ENCODE assay signal across 21 cellular contexts in genomic region chr2:16091576-16092282, GRCh38.
DNase-seq lines count a peak whose midpoint lies in the region; ATAC-seq, FAIRE-seq and TF ChIP-seq lines count a peak whose summit lies in the region.
"Had no signal": no experiment of that assay in that cellular context is flagged by ENCODE, and none has a peak within 500 bp of the region (broad histone marks: within the 10 kb centered on the region; RNA-seq: fewer than 3 reads in every experiment).

No MANE protein-coding gene starts in this region.

- ATAC-seq in A549, result no peak
- no peak for ATAC-seq in GM21786 (IDR thresholded peaks at IDR 0.05; ENCODE audit: unreplicated experiment)
- ATAC-seq in Right ventricle myocardium superior (ENCODE audit: poor library complexity), result no peak
- ATAC-seq: CD8-positive, alpha-beta T cell; GM23338; HCT116 had no signal

- H3K36me3 Mint-ChIP-seq in neural crest cell (ENCODE audit: low read depth) (no peaks in the 10 kb centered on the region), progenitor cell of endocrine pancreas (ENCODE audit: insufficient read depth) (no peaks in the 10 kb centered on the region)
- H3K36me3 Mint-ChIP-seq: CD4-positive, CD25-positive, alpha-beta regulatory T cell; CD8-positive, alpha-beta T cell had no signal

- H3K9me3 Mint-ChIP-seq in neural crest cell, result no peaks in the 10 kb centered on the region
- no peaks in the 10 kb centered on the region for H3K9me3 Mint-ChIP-seq in progenitor cell of endocrine pancreas (ENCODE audit: low read depth)
- H3K9me3 Mint-ChIP-seq: CD4-positive, CD25-positive, alpha-beta regulatory T cell; CD8-positive, alpha-beta T cell; GM23338; H9 had no signal

- 42% methylated on average over 1 of the region's 1 CpG for WGBS in A549 (ENCODE audit: missing lambda C conversion rate)

- TF ChIP-seq EP300 in A549 (IDR thresholded peaks at IDR 0.05), result no peak

- no peak overlapping the region for H3K4me3 ChIP-seq in A549
- H3K4me3 ChIP-seq: BLaER1, GM23338 had no signal

- H3K27ac ChIP-seq in A549, result no peak overlapping the region
- H3K27ac ChIP-seq: BLaER1, C4-2B had no signal

- POLR2A ChIA-PET in A549 (lab: Yijun Ruan, JAX), result no interaction called here

- no peak for DNase-seq in A549 (ENCODE audit: low read depth in 1 of 2, low spot score in 1 of 2)
- peak; percentile 96 to 98 for DNase-seq in NCI-H526 (lab: John Stamatoyannopoulos, UW)
- no peak for DNase-seq in neural crest cell (ENCODE audit: low read depth, low spot score)
- DNase-seq in progenitor cell of endocrine pancreas (ENCODE audit: low spot score, unreplicated experiment), result no peak
- no peak for DNase-seq in GM19238 (ENCODE audit: insufficient read length, low spot score)
- DNase-seq in Right ventricle myocardium superior, result no peak
- DNase-seq: 8988T; Caco-2; CD4-positive, CD25-positive, alpha-beta regulatory T cell; CD8-positive, alpha-beta T cell; DMS153; DND-41; H9 had no signal

- H3K9me3 ChIP-seq in A549, result no peaks in the 10 kb centered on the region
- H3K9me3 ChIP-seq: BLaER1, Caco-2 had no signal

- H3K27ac Mint-ChIP-seq in neural crest cell (ENCODE audit: unreplicated experiment) (peak overlapping the region; percentile 96), progenitor cell of endocrine pancreas (peak overlapping the region; percentile 46)
- H3K27ac Mint-ChIP-seq: CD4-positive, CD25-positive, alpha-beta regulatory T cell; CD8-positive, alpha-beta T cell; GM23338 had no signal

- peak; percentile 68 for FAIRE-seq in A549 (lab: Jason Lieb, UNC)
- FAIRE-seq: G401.6, GM12892, GM19239 had no signal

- TF ChIP-seq RAD21 in A549 (conservative IDR thresholded peaks at IDR 0.05 in 1 of 2, IDR thresholded peaks at IDR 0.05 in 1 of 2), result no peak

- H3K4me3 Mint-ChIP-seq in neural crest cell, result peak overlapping the region; percentile 3
- no peak overlapping the region for H3K4me3 Mint-ChIP-seq in progenitor cell of endocrine pancreas (ENCODE audit: low read depth)
- H3K4me3 Mint-ChIP-seq: CD4-positive, CD25-positive, alpha-beta regulatory T cell; CD8-positive, alpha-beta T cell; GM23338; H9 had no signal

- H3K4me1 Mint-ChIP-seq in neural crest cell (peaks cover 55% of the 10 kb centered on the region), progenitor cell of endocrine pancreas (ENCODE audit: low read depth) (peaks cover 5% of the 10 kb centered on the region)
- H3K4me1 Mint-ChIP-seq: CD4-positive, CD25-positive, alpha-beta regulatory T cell had no signal

- H3K4me1 ChIP-seq in A549, result peaks cover 2% of the 10 kb centered on the region

- H3K27me3 Mint-ChIP-seq in neural crest cell (ENCODE audit: low read depth), result no peaks in the 10 kb centered on the region
- H3K27me3 Mint-ChIP-seq in progenitor cell of endocrine pancreas, result no peaks in the 10 kb centered on the region
- H3K27me3 Mint-ChIP-seq: CD4-positive, CD25-positive, alpha-beta regulatory T cell had no signal

- TF ChIP-seq CTCF in A549 (IDR thresholded peaks at IDR 0.05) (no peak), neural crest cell (conservative IDR thresholded peaks at IDR 0.05) (no peak), progenitor cell of endocrine pancreas (IDR thresholded peaks at IDR 0.05; ENCODE audit: unreplicated experiment) (no peak)

- TF ChIP-seq POLR2A in A549 (IDR thresholded peaks at IDR 0.05; ENCODE audit: low read length), result no peak

- CTCF ChIA-PET in A549 (lab: Yijun Ruan, JAX), result interaction anchor here (0.6 kb wide), 2 partner anchors 8 to 69 kb away, joined by 3 to 6 read pairs; no protein-coding TSS in a partner anchor

- intact Hi-C loops in Right ventricle myocardium superior (cut with DNase I), result no loop called here

- no peak overlapping the region for H3K4me2 ChIP-seq in A549
- H3K4me2 ChIP-seq: BLaER1, GM23338 had no signal

TF ChIP-seq in A549, 52 proteins besides CTCF, POLR2A, EP300 and RAD21:
- TF ChIP-seq CBX8 (IDR thresholded peaks at IDR 0.05), result no peak
- TF ChIP-seq PHF8 (IDR thresholded peaks at IDR 0.05; ENCODE audit: borderline replicate concordance, low read depth), result no peak
- no peak for TF ChIP-seq NR3C1 (IDR thresholded peaks at IDR 0.05)
- TF ChIP-seq JUNB (IDR thresholded peaks at IDR 0.05), result no peak
- no peak for TF ChIP-seq NFE2L2 (conservative IDR thresholded peaks at IDR 0.05; ENCODE audit: low read length)
- TF ChIP-seq HDAC2 (IDR thresholded peaks at IDR 0.05), result no peak
- no peak for TF ChIP-seq TP53 (CRISPR knock-in tag; IDR thresholded peaks at IDR 0.05)
- no peak for TF ChIP-seq HOXB13 (CRISPR knock-in tag; IDR thresholded peaks at IDR 0.05; ENCODE audit: low read depth)
- no peak for TF ChIP-seq HOXB5 (CRISPR knock-in tag; IDR thresholded peaks at IDR 0.05)
- no peak for TF ChIP-seq KDM1A (IDR thresholded peaks at IDR 0.05; ENCODE audit: low read depth)
- no peak for TF ChIP-seq PBX3 (IDR thresholded peaks at IDR 0.05)
- no peak for TF ChIP-seq EHF (CRISPR knock-in tag; IDR thresholded peaks at IDR 0.05)
- no peak for TF ChIP-seq CHD4 (IDR thresholded peaks at IDR 0.05; ENCODE audit: borderline replicate concordance)
- TF ChIP-seq, protein P1, sequence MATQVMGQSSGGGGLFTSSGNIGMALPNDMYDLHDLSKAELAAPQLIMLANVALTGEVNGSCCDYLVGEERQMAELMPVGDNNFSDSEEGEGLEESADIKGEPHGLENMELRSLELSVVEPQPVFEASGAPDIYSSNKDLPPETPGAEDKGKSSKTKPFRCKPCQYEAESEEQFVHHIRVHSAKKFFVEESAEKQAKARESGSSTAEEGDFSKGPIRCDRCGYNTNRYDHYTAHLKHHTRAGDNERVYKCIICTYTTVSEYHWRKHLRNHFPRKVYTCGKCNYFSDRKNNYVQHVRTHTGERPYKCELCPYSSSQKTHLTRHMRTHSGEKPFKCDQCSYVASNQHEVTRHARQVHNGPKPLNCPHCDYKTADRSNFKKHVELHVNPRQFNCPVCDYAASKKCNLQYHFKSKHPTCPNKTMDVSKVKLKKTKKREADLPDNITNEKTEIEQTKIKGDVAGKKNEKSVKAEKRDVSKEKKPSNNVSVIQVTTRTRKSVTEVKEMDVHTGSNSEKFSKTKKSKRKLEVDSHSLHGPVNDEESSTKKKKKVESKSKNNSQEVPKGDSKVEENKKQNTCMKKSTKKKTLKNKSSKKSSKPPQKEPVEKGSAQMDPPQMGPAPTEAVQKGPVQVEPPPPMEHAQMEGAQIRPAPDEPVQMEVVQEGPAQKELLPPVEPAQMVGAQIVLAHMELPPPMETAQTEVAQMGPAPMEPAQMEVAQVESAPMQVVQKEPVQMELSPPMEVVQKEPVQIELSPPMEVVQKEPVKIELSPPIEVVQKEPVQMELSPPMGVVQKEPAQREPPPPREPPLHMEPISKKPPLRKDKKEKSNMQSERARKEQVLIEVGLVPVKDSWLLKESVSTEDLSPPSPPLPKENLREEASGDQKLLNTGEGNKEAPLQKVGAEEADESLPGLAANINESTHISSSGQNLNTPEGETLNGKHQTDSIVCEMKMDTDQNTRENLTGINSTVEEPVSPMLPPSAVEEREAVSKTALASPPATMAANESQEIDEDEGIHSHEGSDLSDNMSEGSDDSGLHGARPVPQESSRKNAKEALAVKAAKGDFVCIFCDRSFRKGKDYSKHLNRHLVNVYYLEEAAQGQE (IDR thresholded peaks at IDR 0.05), result no peak
- TF ChIP-seq CBX2 (IDR thresholded peaks at IDR 0.05; ENCODE audit: borderline replicate concordance, low read depth), result no peak
- TF ChIP-seq, protein P2, sequence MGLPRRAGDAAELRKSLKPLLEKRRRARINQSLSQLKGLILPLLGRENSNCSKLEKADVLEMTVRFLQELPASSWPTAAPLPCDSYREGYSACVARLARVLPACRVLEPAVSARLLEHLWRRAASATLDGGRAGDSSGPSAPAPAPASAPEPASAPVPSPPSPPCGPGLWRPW (IDR thresholded peaks at IDR 0.05), result no peak
- TF ChIP-seq RCOR1 (IDR thresholded peaks at IDR 0.05; ENCODE audit: low read depth, low read length), result no peak
- no peak for TF ChIP-seq POLR2AphosphoS2 (conservative IDR thresholded peaks at IDR 0.05; ENCODE audit: low read length)
- TF ChIP-seq MYC (IDR thresholded peaks at IDR 0.05; ENCODE audit: borderline replicate concordance, low read length), result no peak
- TF ChIP-seq CEBPB (IDR thresholded peaks at IDR 0.05), result no peak

Comparison
In these comparisons a context has a peak if more than half of its experiments do, and no peak if none do; other contexts are left out.
1. DNase-seq: peak in NCI-H526 (2 of 2); none in A549 (0 of 2), neural crest cell (single experiment), progenitor cell of endocrine pancreas (single experiment), GM19238 (single experiment) and Right ventricle myocardium superior (single experiment).